8 cellular contexts compared by ENCODE assay signal in the genomic region with DNA sequence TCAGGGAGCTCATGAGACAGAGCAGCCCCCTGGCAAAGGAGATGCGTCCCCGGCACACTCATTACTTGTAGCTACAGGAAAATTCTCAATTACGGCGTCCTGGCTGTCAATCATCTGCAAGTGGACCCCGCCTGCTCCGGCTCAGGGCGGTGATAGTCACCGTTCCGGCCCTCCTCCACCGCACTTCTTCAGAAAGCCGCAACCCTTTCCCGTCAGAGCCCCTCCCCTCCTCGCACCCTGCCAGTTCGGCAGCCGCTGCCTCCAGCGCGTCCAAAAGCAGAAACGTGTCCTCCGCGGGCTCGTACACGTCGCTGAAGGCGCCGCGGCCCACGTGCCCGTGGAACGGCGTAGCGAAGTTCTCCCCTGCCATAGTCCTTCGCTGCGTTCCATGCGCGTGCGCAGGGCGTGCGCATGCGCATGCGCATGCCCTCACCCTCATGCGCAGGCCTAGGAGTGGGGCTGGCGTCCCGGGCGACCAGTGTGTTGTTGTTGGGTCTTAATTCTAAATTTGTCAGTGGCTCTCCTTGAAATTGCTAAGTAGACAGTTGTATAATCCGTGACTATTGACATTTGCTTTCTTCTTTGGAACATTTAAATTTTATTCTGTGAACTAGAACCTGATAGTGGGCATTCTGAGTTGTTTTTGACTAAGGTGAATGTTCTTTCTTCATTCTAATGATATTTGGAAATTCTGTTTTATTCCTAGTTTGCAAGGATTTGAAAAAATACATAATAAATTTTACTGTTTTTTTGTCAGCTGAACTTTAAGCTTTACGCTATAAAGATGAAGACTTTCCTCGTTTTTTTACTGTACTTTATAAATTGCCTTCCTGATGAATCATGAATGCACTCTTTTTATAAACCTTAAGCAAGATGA.
DNase-seq lines count a peak whose midpoint lies in the region; ATAC-seq and TF ChIP-seq lines count a peak whose summit lies in the region.

No MANE protein-coding gene starts in this region.

- no peaks in the 10 kb centered on the region for H4K20me1 ChIP-seq in osteoblast (ENCODE audit: insufficient read depth, low read length)

- H3K4me2 ChIP-seq in osteoblast (ENCODE audit: insufficient read depth, low read length): peak overlapping the region; percentile 95

- peaks cover 13% of the 10 kb centered on the region for H3K36me3 Mint-ChIP-seq in activated naive CD4-positive, alpha-beta T cell treated with anti-CD3 and anti-CD28 coated beads, Interleukin-2, amount 50 U/mL, for 24 hours
- no peaks in the 10 kb centered on the region for H3K36me3 Mint-ChIP-seq in glutamatergic neuron (ENCODE audit: unreplicated experiment)

- H3K79me2 ChIP-seq in osteoblast (ENCODE audit: insufficient read depth, low read length): no peaks in the 10 kb centered on the region

- peak overlapping the region; percentile 97 for H2AFZ ChIP-seq in osteoblast (ENCODE audit: low read length)

- peak; percentile 98 for ATAC-seq in HG02588 (IDR thresholded peaks at IDR 0.05; ENCODE audit: unreplicated experiment)
- peak; percentile 96 for ATAC-seq in thoracic aorta (ENCODE audit: insufficient number of reproducible peaks, low FRiP score, low read depth)

- H3K27ac ChIP-seq in SK-N-MC (peak overlapping the region; percentile 85), osteoblast (ENCODE audit: low read depth, low read length) (peak overlapping the region; percentile 78), thoracic aorta (peak overlapping the region; percentile 67 to 78)

- TF ChIP-seq CTCF in glutamatergic neuron (IDR thresholded peaks at IDR 0.05; ENCODE audit: partially characterized antibody, unreplicated experiment): no peak
- TF ChIP-seq CTCF in osteoblast (IDR thresholded peaks at IDR 0.05; ENCODE audit: extremely low read depth, low read depth, low read length): no peak
- no peak for TF ChIP-seq CTCF in thoracic aorta (IDR thresholded peaks at IDR 0.05)

- H3K27me3 ChIP-seq in osteoblast (ENCODE audit: insufficient read depth, low read length) (peaks cover 6% of the 10 kb centered on the region), thoracic aorta (replicated peaks; ENCODE audit: insufficient read depth) (no peaks in the 10 kb centered on the region)

- peak; percentile 79 for DNase-seq in NCI-H1048 (lab: John Stamatoyannopoulos, UW)
- DNase-seq in SK-N-MC (ENCODE audit: low read depth, low spot score): peak; percentile 59
- peak; percentile 82 for DNase-seq in glutamatergic neuron
- peak; percentile 94 for DNase-seq in osteoblast (ENCODE audit: insufficient read length, low spot score, missing footprints)
- peak; percentile 78 for DNase-seq in thoracic aorta (ENCODE audit: low spot score)

- H3K36me3 ChIP-seq in SK-N-MC (ENCODE audit: insufficient read depth, low read length): peaks cover 22% of the 10 kb centered on the region
- H3K36me3 ChIP-seq in osteoblast (ENCODE audit: insufficient read depth, low read length): peaks cover 13% of the 10 kb centered on the region
- peaks cover 8% of the 10 kb centered on the region for H3K36me3 ChIP-seq in thoracic aorta

- H3K9me3 Mint-ChIP-seq in activated naive CD4-positive, alpha-beta T cell treated with anti-CD3 and anti-CD28 coated beads, Interleukin-2, amount 50 U/mL, for 24 hours: no peaks in the 10 kb centered on the region
- H3K9me3 Mint-ChIP-seq in glutamatergic neuron (ENCODE audit: unreplicated experiment): peaks cover 5% of the 10 kb centered on the region

- H3K4me1 Mint-ChIP-seq in activated naive CD4-positive, alpha-beta T cell treated with anti-CD3 and anti-CD28 coated beads, Interleukin-2, amount 50 U/mL, for 24 hours: peaks cover 21% of the 10 kb centered on the region
- H3K4me1 Mint-ChIP-seq in glutamatergic neuron (ENCODE audit: low read depth, unreplicated experiment): peaks cover 2% of the 10 kb centered on the region

- H3K4me3 Mint-ChIP-seq in activated naive CD4-positive, alpha-beta T cell treated with anti-CD3 and anti-CD28 coated beads, Interleukin-2, amount 50 U/mL, for 24 hours: peak overlapping the region; percentile 96
- peak overlapping the region; percentile 96 for H3K4me3 Mint-ChIP-seq in glutamatergic neuron (ENCODE audit: unreplicated experiment)

- H3K9me3 ChIP-seq in SK-N-MC (ENCODE audit: low read depth, low read length) (no peaks in the 10 kb centered on the region), osteoblast (ENCODE audit: low read depth, low read length) (no peaks in the 10 kb centered on the region), thoracic aorta (no peaks in the 10 kb centered on the region)

- H3K27me3 Mint-ChIP-seq in activated naive CD4-positive, alpha-beta T cell treated with anti-CD3 and anti-CD28 coated beads, Interleukin-2, amount 50 U/mL, for 24 hours: no peaks in the 10 kb centered on the region
- H3K27me3 Mint-ChIP-seq in glutamatergic neuron (ENCODE audit: unreplicated experiment): peaks cover 4% of the 10 kb centered on the region

- peak overlapping the region; percentile 100 for H3K27ac Mint-ChIP-seq in activated naive CD4-positive, alpha-beta T cell treated with anti-CD3 and anti-CD28 coated beads, Interleukin-2, amount 50 U/mL, for 24 hours
- H3K27ac Mint-ChIP-seq in glutamatergic neuron (ENCODE audit: unreplicated experiment): peak overlapping the region; percentile 97

- H3K4me1 ChIP-seq in osteoblast (ENCODE audit: insufficient read depth, low read length) (peaks cover 13% of the 10 kb centered on the region), thoracic aorta (ENCODE audit: control insufficient read depth in 1 of 2, low read depth in 2 of 2) (peaks cover 11 to 21% of the 10 kb centered on the region in 2 donors)

- H3K4me3 ChIP-seq in GM08714 (ENCODE audit: low read length): peak overlapping the region; percentile 75
- H3K4me3 ChIP-seq in SK-N-MC: peak overlapping the region; percentile 92
- peak overlapping the region; percentile 77 for H3K4me3 ChIP-seq in osteoblast (ENCODE audit: insufficient read depth, low read length)
- peak overlapping the region; percentile 77 for H3K4me3 ChIP-seq in thoracic aorta

- peak overlapping the region; percentile 89 for H3K9ac ChIP-seq in SK-N-MC (ENCODE audit: insufficient read length)

Comparison
In these comparisons a context has a peak if more than half of its experiments do, and no peak if none do; other contexts are left out.
1. Peak in every context shown above with its lines: DNase-seq, ATAC-seq, H3K4me3 ChIP-seq and H3K27ac ChIP-seq.